In genomic region chr1:10637833-10638558, GRCh38 we compare ENCODE assay signal across 13 cellular contexts.
A peak's percentile ranks its signal among the peaks of the same experiment; 100 is the strongest.
DNase-seq lines count a peak whose midpoint lies in the region; ATAC-seq and TF ChIP-seq lines count a peak whose summit lies in the region.
"Had no signal": no experiment of that assay in that cellular context is flagged by ENCODE, and none has a peak within 500 bp of the region (broad histone marks: within the 10 kb centered on the region; RNA-seq: fewer than 3 reads in every experiment).

No MANE protein-coding gene starts in this region.

- no peaks in the 10 kb centered on the region for H3K36me3 Mint-ChIP-seq in activated CD4-positive, alpha-beta T cell treated with anti-CD3 and anti-CD28 coated beads for 36 hours (ENCODE audit: low read depth)
- no peaks in the 10 kb centered on the region for H3K36me3 Mint-ChIP-seq in activated CD8-positive, alpha-beta T cell treated with anti-CD3 and anti-CD28 coated beads for 36 hours (ENCODE audit: low read depth)
- H3K36me3 Mint-ChIP-seq: activated naive CD4-positive, alpha-beta T cell treated with anti-CD3 and anti-CD28 coated beads, Interleukin-2, amount 50 U/mL, for 72 hours had no signal

- peaks cover 2% of the 10 kb centered on the region for H3K27me3 Mint-ChIP-seq in activated CD4-positive, alpha-beta T cell treated with anti-CD3 and anti-CD28 coated beads for 36 hours
- H3K27me3 Mint-ChIP-seq in activated CD8-positive, alpha-beta T cell treated with anti-CD3 and anti-CD28 coated beads for 36 hours, result no peaks in the 10 kb centered on the region

- peaks cover 17% of the 10 kb centered on the region for H3K27me3 ChIP-seq in iPS-15b (ENCODE audit: control insufficient read depth, insufficient read depth, low read length)
- peaks cover 0 to 4% of the 10 kb centered on the region in 2 donors for H3K27me3 ChIP-seq in stomach smooth muscle (ENCODE audit: control insufficient read depth in 1 of 2, insufficient read depth in 2 of 2, low read length in 2 of 2)

- H3K4me1 Mint-ChIP-seq in activated CD4-positive, alpha-beta T cell treated with anti-CD3 and anti-CD28 coated beads for 36 hours, result peaks cover 1% of the 10 kb centered on the region
- H3K4me1 Mint-ChIP-seq in activated CD8-positive, alpha-beta T cell treated with anti-CD3 and anti-CD28 coated beads for 36 hours (ENCODE audit: low read depth), result no peaks in the 10 kb centered on the region
- H3K4me1 Mint-ChIP-seq: activated CD4-positive, alpha-beta T cell treated with anti-CD3 and anti-CD28 coated beads, Interleukin-2, amount 10 ng/mL, durations not matched to agents 24 days and 14 days had no signal

- H3K4me3 Mint-ChIP-seq in activated CD4-positive, alpha-beta T cell treated with anti-CD3 and anti-CD28 coated beads for 36 hours, result no peak overlapping the region
- no peak overlapping the region for H3K4me3 Mint-ChIP-seq in activated CD8-positive, alpha-beta T cell treated with anti-CD3 and anti-CD28 coated beads for 36 hours
- H3K4me3 Mint-ChIP-seq: activated CD4-positive, alpha-beta T cell treated with anti-CD3 and anti-CD28 coated beads, Interleukin-2, amount 10 ng/mL, durations not matched to agents 24 days and 14 days had no signal

- no peaks in the 10 kb centered on the region for H3K9me3 ChIP-seq in iPS-15b (ENCODE audit: control insufficient read depth, insufficient read depth, low read length)
- H3K9me3 ChIP-seq in stomach smooth muscle (ENCODE audit: control insufficient read depth in 2 of 2, low read length in 2 of 2), result no peaks in the 10 kb centered on the region

- CTCF ChIA-PET in activated CD4-positive, alpha-beta T cell treated with anti-CD3 and anti-CD28 coated beads for 36 hours (lab: Charles Lee), result interaction anchor here (0.9 kb wide), 1 partner anchor 11 kb away, joined by 3 read pairs; no protein-coding TSS in a partner anchor
- CTCF ChIA-PET in activated CD8-positive, alpha-beta T cell treated with anti-CD3 and anti-CD28 coated beads for 36 hours (lab: Charles Lee), result no interaction called here

- H3K9ac ChIP-seq in iPS-15b (ENCODE audit: low read depth, low read length) (no peak overlapping the region), stomach smooth muscle (ENCODE audit: low read length in 2 of 2) (no peak overlapping the region)

- no peak overlapping the region for H3K27ac Mint-ChIP-seq in activated CD4-positive, alpha-beta T cell treated with anti-CD3 and anti-CD28 coated beads for 36 hours
- no peak overlapping the region for H3K27ac Mint-ChIP-seq in activated CD8-positive, alpha-beta T cell treated with anti-CD3 and anti-CD28 coated beads for 36 hours
- H3K27ac Mint-ChIP-seq: activated CD4-positive, alpha-beta T cell treated with anti-CD3 and anti-CD28 coated beads, Interleukin-2, amount 10 ng/mL, durations not matched to agents 24 days and 14 days; activated naive CD4-positive, alpha-beta T cell treated with anti-CD3 and anti-CD28 coated beads, Interleukin-2, amount 50 U/mL, for 72 hours had no signal

- intact Hi-C loops in activated CD4-positive, alpha-beta T cell treated with anti-CD3 and anti-CD28 coated beads for 36 hours (cut with DNase I, micrococcal nuclease), result loop anchor here in 1 of 2 experiments (2.0 kb wide), 1 partner anchor 303 kb away; no protein-coding TSS in a partner anchor
- intact Hi-C loops in activated CD8-positive, alpha-beta T cell treated with anti-CD3 and anti-CD28 coated beads for 36 hours (cut with micrococcal nuclease), result no loop called here

- peak; percentile 24 for DNase-seq in activated CD4-positive, alpha-beta T cell treated with anti-CD3 and anti-CD28 coated beads for 36 hours
- DNase-seq in activated CD4-positive, alpha-beta T cell treated with anti-CD3 and anti-CD28 coated beads, Interleukin-2, amount 50 U/mL, for 48 hours, result no peak
- no peak for DNase-seq in activated CD8-positive, alpha-beta T cell treated with anti-CD3 and anti-CD28 coated beads for 36 hours
- no peak for DNase-seq in SIG-M5 treated with dmso at 0.1 percent for 504 hours (lab: John Stamatoyannopoulos, UW; ENCODE audit: unreplicated experiment)
- DNase-seq in activated effector memory CD4-positive, alpha-beta T cell treated with anti-CD3 and anti-CD28 coated beads, Interleukin-2, amount 50 U/mL, for 16 hours, result no peak
- DNase-seq in germinal center (ENCODE audit: low spot score), result no peak
- DNase-seq: activated CD4-positive, alpha-beta T cell treated with anti-CD3 and anti-CD28 coated beads, Interleukin-2, amount 10 ng/mL, durations not matched to agents 24 days and 14 days; dermis blood vessel endothelial cell; NCI-H1694 treated with DMSO at 0.1 percent for 48 hours; stimulated activated CD4-positive, alpha-beta T cell treated with anti-CD3 and anti-CD28 coated beads, Interleukin-12 subunit alpha, Interleukin-12 subunit beta, amount 100 ng/mL, for 4 hours had no signal

- peak; percentile 43 for ATAC-seq in activated CD4-positive, alpha-beta T cell treated with anti-CD3 and anti-CD28 coated beads for 36 hours
- ATAC-seq in activated CD8-positive, alpha-beta T cell treated with anti-CD3 and anti-CD28 coated beads for 36 hours, result peak; percentile 21

- POLR2A ChIA-PET in activated CD4-positive, alpha-beta T cell treated with anti-CD3 and anti-CD28 coated beads for 36 hours (lab: Charles Lee), result no interaction called here
- POLR2A ChIA-PET in activated CD8-positive, alpha-beta T cell treated with anti-CD3 and anti-CD28 coated beads for 36 hours (lab: Charles Lee), result interaction anchor here (0.5 kb wide), 1 partner anchor 181 kb away, joined by 3 read pairs; no protein-coding TSS in a partner anchor

- H3K36me3 ChIP-seq in iPS-15b (ENCODE audit: control insufficient read depth, insufficient read depth, low read length) (peaks cover 3% of the 10 kb centered on the region), stomach smooth muscle (ENCODE audit: control insufficient read depth in 2 of 2, insufficient read depth in 2 of 2, low read length in 2 of 2) (peaks cover 6% of the 10 kb centered on the region in 2 donors)

- TF ChIP-seq CTCF in activated CD8-positive, alpha-beta T cell treated with anti-CD3 and anti-CD28 coated beads for 36 hours (IDR thresholded peaks at IDR 0.05), result no peak

- no peaks in the 10 kb centered on the region for H3K4me1 ChIP-seq in iPS-15b (ENCODE audit: control insufficient read depth, insufficient read depth, low read length)
- peaks cover 54% of the 10 kb centered on the region for H3K4me1 ChIP-seq in stomach smooth muscle (ENCODE audit: control insufficient read depth, insufficient read depth, low read length)

- H3K27ac ChIP-seq in stomach smooth muscle (ENCODE audit: low read length), result peak overlapping the region; percentile 41

- no peaks in the 10 kb centered on the region for H3K9me3 Mint-ChIP-seq in activated CD4-positive, alpha-beta T cell treated with anti-CD3 and anti-CD28 coated beads for 36 hours (ENCODE audit: low read depth)
- H3K9me3 Mint-ChIP-seq in activated CD8-positive, alpha-beta T cell treated with anti-CD3 and anti-CD28 coated beads for 36 hours, result no peaks in the 10 kb centered on the region
- H3K9me3 Mint-ChIP-seq: activated CD4-positive, alpha-beta T cell treated with anti-CD3 and anti-CD28 coated beads, Interleukin-2, amount 10 ng/mL, durations not matched to agents 24 days and 14 days; activated naive CD4-positive, alpha-beta T cell treated with anti-CD3 and anti-CD28 coated beads, Interleukin-2, amount 50 U/mL, for 72 hours had no signal

- H3K4me3 ChIP-seq in iPS-15b (ENCODE audit: low read depth, low read length) (peak overlapping the region; percentile 22), stomach smooth muscle (ENCODE audit: low read length in 2 of 2) (peak overlapping the region in 1 of 2 donors; percentile 15)
